ENCODE assay signal across 18 cellular contexts in genomic region chr1:234235373-234235772, GRCh38.
DNase-seq lines count a peak whose midpoint lies in the region; ATAC-seq, FAIRE-seq and TF ChIP-seq lines count a peak whose summit lies in the region.
"Had no signal": no experiment of that assay in that cellular context is flagged by ENCODE, and none has a peak within 500 bp of the region (broad histone marks: within the 10 kb centered on the region; RNA-seq: fewer than 3 reads in every experiment).

No MANE protein-coding gene starts in this region.

- CTCF ChIA-PET in activated CD8-positive, alpha-beta memory T cell treated with anti-CD3 and anti-CD28 coated beads, Interleukin-2, amount 10 ng/mL, durations not matched to agents 7 days and 5 days (lab: Charles Lee), result interaction anchor here (1.0 to 3.3 kb wide), 3 partner anchors 13 to 22 kb away, joined by 3 to 10 read pairs (median 3); no protein-coding TSS in a partner anchor
- CTCF ChIA-PET in K562 (lab: Yijun Ruan, JAX; ENCODE audit: low intra/inter-chr PET ratio), result no interaction called here

- TF ChIP-seq CTCF in K562 (IDR thresholded peaks at IDR 0.05 in 2 of 3, conservative IDR thresholded peaks at IDR 0.05 in 1 of 3; ENCODE audit: insufficient read depth in 2 of 3, low read depth in 1 of 3, low read length in 3 of 3), result no peak
- no peak for TF ChIP-seq CTCF in neural crest cell (conservative IDR thresholded peaks at IDR 0.05)
- no peak for TF ChIP-seq CTCF in MM.1S (IDR thresholded peaks at IDR 0.05; ENCODE audit: low read length)

- peak; percentile 28 for DNase-seq in activated CD8-positive, alpha-beta memory T cell treated with anti-CD3 and anti-CD28 coated beads, Interleukin-2, amount 10 ng/mL, durations not matched to agents 7 days and 5 days
- DNase-seq in activated CD8-positive, alpha-beta memory T cell treated with anti-CD3 and anti-CD28 coated beads for 24 hours, result no peak
- DNase-seq in NCI-H1694 (lab: John Stamatoyannopoulos, UW) (peak; percentile 23), K562 (ENCODE audit: extremely low read depth in 1 of 4, low spot score in 3 of 4) (no peak), neural crest cell (ENCODE audit: low read depth, low spot score) (no peak), MM.1S (no peak)
- DNase-seq in stimulated activated CD4-positive, alpha-beta T cell treated with anti-CD3 and anti-CD28 coated beads, Interleukin-4, amount 100 ng/mL, for 1 hour, result no peak
- no peak for DNase-seq in effector CD8-positive, alpha-beta T cell (lab: John Stamatoyannopoulos, UW)
- DNase-seq: Caco-2; CD4-positive, alpha-beta T cell; KBM-7; MV-4-11; NCI-H1417; NCI-H1930; NCI-H774; RPMI8226; SIG-M5 had no signal

- no peaks in the 10 kb centered on the region for H3K9me3 Mint-ChIP-seq in activated CD8-positive, alpha-beta memory T cell treated with anti-CD3 and anti-CD28 coated beads, Interleukin-2, amount 10 ng/mL, durations not matched to agents 7 days and 5 days (ENCODE audit: low read depth)
- no peaks in the 10 kb centered on the region for H3K9me3 Mint-ChIP-seq in neural crest cell
- H3K9me3 Mint-ChIP-seq: CD4-positive, alpha-beta T cell had no signal

- H3K79me2 ChIP-seq in K562 (ENCODE audit: control insufficient read depth, insufficient read depth, low read length) (no peaks in the 10 kb centered on the region), MM.1S (ENCODE audit: low read length) (no peaks in the 10 kb centered on the region)

- peaks cover 18% of the 10 kb centered on the region for H3K27me3 Mint-ChIP-seq in activated CD8-positive, alpha-beta memory T cell treated with anti-CD3 and anti-CD28 coated beads, Interleukin-2, amount 10 ng/mL, durations not matched to agents 7 days and 5 days
- no peaks in the 10 kb centered on the region for H3K27me3 Mint-ChIP-seq in neural crest cell (ENCODE audit: low read depth)

- in situ Hi-C loops in K562 (cut with MboI), result no loop called here

- no peak for TF ChIP-seq RAD21 in K562 (CRISPR knock-in tag; conservative IDR thresholded peaks at IDR 0.05 in 1 of 2, IDR thresholded peaks at IDR 0.05 in 1 of 2)

- no peak for TF ChIP-seq POLR2A in K562 (conservative IDR thresholded peaks at IDR 0.05)

- H3K4me3 ChIP-seq in K562 (no peak overlapping the region), MM.1S (ENCODE audit: low read length) (no peak overlapping the region)

- H3K9me2 ChIP-seq in MM.1S (replicated peaks; ENCODE audit: insufficient read depth, low read length), result no peaks in the 10 kb centered on the region

- WGBS in K562 (ENCODE audit: insufficient coverage, low coverage, missing lambda C conversion rate), result 0% methylated on average over 2 of the region's 2 CpGs

- no peak overlapping the region for H3K27ac Mint-ChIP-seq in activated CD8-positive, alpha-beta memory T cell treated with anti-CD3 and anti-CD28 coated beads, Interleukin-2, amount 10 ng/mL, durations not matched to agents 7 days and 5 days
- peak overlapping the region; percentile 43 for H3K27ac Mint-ChIP-seq in neural crest cell (ENCODE audit: unreplicated experiment)
- H3K27ac Mint-ChIP-seq: CD4-positive, alpha-beta T cell had no signal

- peaks cover 18 to 34% of the 10 kb centered on the region in 2 experiments; a peak in 4 of 5 replicates for H3K27me3 ChIP-seq in K562 (ENCODE audit: control insufficient read depth in 2 of 2, insufficient read depth in 2 of 2, low read length in 2 of 2)
- no peaks in the 10 kb centered on the region for H3K27me3 ChIP-seq in MM.1S (replicated peaks; ENCODE audit: insufficient read depth, low read length)

- H3K4me1 ChIP-seq in K562 (replicated peaks in 1 of 2; ENCODE audit: control insufficient read depth in 2 of 2, insufficient read depth in 2 of 2, low read length in 2 of 2) (peaks cover 0 to 10% of the 10 kb centered on the region in 2 experiments; a peak in 4 of 5 replicates), MM.1S (ENCODE audit: low read length) (no peaks in the 10 kb centered on the region)
- H3K4me1 ChIP-seq: Caco-2 had no signal

- intact Hi-C loops in K562 (cut with micrococcal nuclease), result no loop called here

- no peaks in the 10 kb centered on the region for H3K9me1 ChIP-seq in K562 (ENCODE audit: control insufficient read depth, insufficient read depth, low read length)

- H3K4me2 ChIP-seq in K562 (ENCODE audit: insufficient read depth, low read length) (no peak overlapping the region), MM.1S (ENCODE audit: low read depth, low read length) (no peak overlapping the region)

- H3K27ac ChIP-seq in K562 (ENCODE audit: extremely low read depth, low read depth, low read length), result no peak overlapping the region
- no peak overlapping the region for H3K27ac ChIP-seq in MM.1S (ENCODE audit: low read length)

- peaks cover 46% of the 10 kb centered on the region for H3K36me3 Mint-ChIP-seq in activated CD8-positive, alpha-beta memory T cell treated with anti-CD3 and anti-CD28 coated beads, Interleukin-2, amount 10 ng/mL, durations not matched to agents 7 days and 5 days
- H3K36me3 Mint-ChIP-seq in neural crest cell (ENCODE audit: low read depth), result no peaks in the 10 kb centered on the region

- no peak overlapping the region for H2AFZ ChIP-seq in K562 (ENCODE audit: low read depth, low read length)
- H2AFZ ChIP-seq in MM.1S (ENCODE audit: low read length), result no peak overlapping the region

- no TSS peak for BruUV-seq in K562 (replicated peaks; lab: Mats Ljungman, UMichigan)

- peaks cover 30% of the 10 kb centered on the region for H3K4me1 Mint-ChIP-seq in activated CD8-positive, alpha-beta memory T cell treated with anti-CD3 and anti-CD28 coated beads, Interleukin-2, amount 10 ng/mL, durations not matched to agents 7 days and 5 days
- H3K4me1 Mint-ChIP-seq in neural crest cell, result peaks cover 51% of the 10 kb centered on the region

- no peak for FAIRE-seq in K562 (lab: Jason Lieb, UNC)
- FAIRE-seq: A204.1 had no signal

- POLR2A ChIA-PET in K562 (lab: Yijun Ruan, JAX), result interaction anchor here (1.0 to 2.1 kb wide), 2 partner anchors 9 to 24 kb away, joined by 3 to 5 read pairs; no protein-coding TSS in a partner anchor

- H3K9ac ChIP-seq in K562 (ENCODE audit: insufficient read depth in 1 of 2, low read depth in 2 of 2, low read length in 2 of 2) (no peak overlapping the region), MM.1S (ENCODE audit: low read length) (no peak overlapping the region)

- H3K36me3 ChIP-seq in K562 (ENCODE audit: control insufficient read depth, insufficient read depth, low read length), result no peaks in the 10 kb centered on the region
- H3K36me3 ChIP-seq in MM.1S (replicated peaks; ENCODE audit: insufficient read depth, low read length), result no peaks in the 10 kb centered on the region

- H4K20me1 ChIP-seq in K562 (replicated peaks; ENCODE audit: control insufficient read depth, insufficient read depth, low read length) (0 out of 2 replicates have a peak, but pooled peaks cover 4% of the 10 kb centered on the region), MM.1S (ENCODE audit: insufficient read depth, low read length) (no peaks in the 10 kb centered on the region)

- H3K9me3 ChIP-seq in K562 (replicated peaks; ENCODE audit: control insufficient read depth, insufficient read depth, low read depth, low read length) (no peaks in the 10 kb centered on the region), MM.1S (replicated peaks; ENCODE audit: insufficient read depth, low read length) (no peaks in the 10 kb centered on the region)
- H3K9me3 ChIP-seq: Caco-2 had no signal

- no peak for ATAC-seq in activated CD8-positive, alpha-beta memory T cell treated with anti-CD3 and anti-CD28 coated beads, Interleukin-2, amount 10 ng/mL, durations not matched to agents 7 days and 5 days
- ATAC-seq in K562, result no peak

- no peak overlapping the region for H3K4me3 Mint-ChIP-seq in activated CD8-positive, alpha-beta memory T cell treated with anti-CD3 and anti-CD28 coated beads, Interleukin-2, amount 10 ng/mL, durations not matched to agents 7 days and 5 days
- no peak overlapping the region for H3K4me3 Mint-ChIP-seq in neural crest cell
- H3K4me3 Mint-ChIP-seq: CD4-positive, alpha-beta T cell had no signal

- H3F3A ChIP-seq in MM.1S (ENCODE audit: insufficient read depth, low read length), result no peaks in the 10 kb centered on the region

- TF ChIP-seq EP300 in K562 (IDR thresholded peaks at IDR 0.05; ENCODE audit: low read length), result no peak

TF ChIP-seq in K562, 482 proteins besides CTCF, POLR2A, EP300 and RAD21:
- TF ChIP-seq NR2C2 (CRISPR knock-in tag; IDR thresholded peaks at IDR 0.05) (no peak), NR2C2 (tag; IDR thresholded peaks at IDR 0.05) (0 out of 2 replicates have a peak, but pooled peaks have one; percentile 25), MNT (conservative IDR thresholded peaks at IDR 0.05) (no peak)

Comparison
In these comparisons a context has a peak if more than half of its experiments do, and no peak if none do; other contexts are left out.
1. DNase-seq: peak in activated CD8-positive, alpha-beta memory T cell treated with anti-CD3 and anti-CD28 coated beads, Interleukin-2, amount 10 ng/mL, durations not matched to agents 7 days and 5 days (single experiment) and NCI-H1694 (single experiment); none in activated CD8-positive, alpha-beta memory T cell treated with anti-CD3 and anti-CD28 coated beads for 24 hours (single experiment), K562 (0 of 4), neural crest cell (single experiment), stimulated activated CD4-positive, alpha-beta T cell treated with anti-CD3 and anti-CD28 coated beads, Interleukin-4, amount 100 ng/mL, for 1 hour (single experiment), effector CD8-positive, alpha-beta T cell (single experiment) and MM.1S (single experiment).